Comparison of ENCODE assay signal across 7 cellular contexts in genomic region chr17:67390646-67391480, GRCh38. TPM values are rescaled to one million over a fixed set of nuclear protein-coding genes. Genes with fewer than 3 reads are reported as not detected.
DNase-seq lines count a peak whose midpoint lies in the region; ATAC-seq and TF ChIP-seq lines count a peak whose summit lies in the region.

No MANE protein-coding gene starts in this region.

- peaks cover 6% of the 10 kb centered on the region for H3K36me3 Mint-ChIP-seq in progenitor cell of endocrine pancreas (ENCODE audit: insufficient read depth)

- H3K9me3 Mint-ChIP-seq in progenitor cell of endocrine pancreas (ENCODE audit: low read depth): no peaks in the 10 kb centered on the region

- TF ChIP-seq CTCF in progenitor cell of endocrine pancreas (IDR thresholded peaks at IDR 0.05; ENCODE audit: unreplicated experiment): no peak

- no peak overlapping the region for H3K4me3 Mint-ChIP-seq in progenitor cell of endocrine pancreas (ENCODE audit: low read depth)

- peaks cover 8% of the 10 kb centered on the region for H3K4me1 Mint-ChIP-seq in progenitor cell of endocrine pancreas (ENCODE audit: low read depth)

- H3K27me3 Mint-ChIP-seq in progenitor cell of endocrine pancreas: no peaks in the 10 kb centered on the region

- peak overlapping the region; percentile 88 for H3K27ac Mint-ChIP-seq in progenitor cell of endocrine pancreas

- ATAC-seq in GM18511 (IDR thresholded peaks at IDR 0.05; ENCODE audit: unreplicated experiment) (peak; percentile 97), HG02759 (IDR thresholded peaks at IDR 0.05; ENCODE audit: unreplicated experiment) (peak; percentile 99)

- DNase-seq in NCI-H226: peak; percentile 24
- peak; percentile 56 for DNase-seq in activated T-cell treated with anti-CD3 and anti-CD28 coated beads for 48 hours (ENCODE audit: low read depth)
- peak; percentile 96 for DNase-seq in fibroblast of peridontal ligament (ENCODE audit: extremely low read depth)
- no peak for DNase-seq in progenitor cell of endocrine pancreas (ENCODE audit: low spot score, unreplicated experiment)
- no peak for DNase-seq in epidermal melanocyte (ENCODE audit: insufficient read length, low spot score)

RNA-seq across cellular contexts. Expression of gene PITPNC1, which starts 13.8 kb away (rescaled TPM):
- 38.4 and 53.2 TPM in 2 replicates for total RNA-seq in progenitor cell of endocrine pancreas

RNA-seq across cellular contexts. Expression of gene PSMD12, which starts 24.5 kb away (rescaled TPM):
- total RNA-seq in progenitor cell of endocrine pancreas: 47.8 and 48.6 TPM in 2 replicates

Comparison
In these comparisons a context has a peak if more than half of its experiments do, and no peak if none do; other contexts are left out.
1. DNase-seq: peak in NCI-H226 (single experiment), activated T-cell treated with anti-CD3 and anti-CD28 coated beads for 48 hours (single experiment) and fibroblast of peridontal ligament (single experiment); none in progenitor cell of endocrine pancreas (single experiment) and epidermal melanocyte (single experiment).